ENCODE assay signal across 1 cellular context in the genomic region with DNA sequence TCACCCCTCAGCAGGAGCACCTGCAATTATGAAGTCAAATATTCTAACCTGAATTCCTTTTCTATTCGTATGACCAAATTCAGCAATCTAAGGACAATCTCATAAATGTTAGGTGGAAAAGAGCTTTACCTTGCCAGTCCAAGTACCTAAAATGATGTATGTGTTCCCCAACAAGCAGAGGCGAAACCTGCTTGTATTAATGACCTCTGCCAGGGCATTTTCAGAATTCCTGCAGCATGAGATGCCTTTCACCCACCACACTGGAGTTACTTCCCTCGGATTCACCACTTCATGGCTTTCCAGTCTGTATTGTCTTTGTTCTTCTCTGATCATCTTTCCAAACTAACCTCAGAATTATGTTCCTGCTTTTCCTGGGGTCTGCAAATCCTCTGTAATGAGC.
TF ChIP-seq lines count a peak whose summit lies in the region.

No MANE protein-coding gene starts in this region.

TF ChIP-seq in H1, 55 proteins besides CTCF, POLR2A, EP300 and RAD21:
- TF ChIP-seq KDM4A (IDR thresholded peaks at IDR 0.05; ENCODE audit: low read depth, low read length, severe bottlenecking) (no peak), GABPA (IDR thresholded peaks at IDR 0.05; ENCODE audit: borderline replicate concordance, insufficient read depth, low read length) (no peak), BACH1 (IDR thresholded peaks at IDR 0.05; ENCODE audit: low read length) (no peak), RXRA (IDR thresholded peaks at IDR 0.05; ENCODE audit: insufficient read depth, low read depth, low read length) (no peak), CBX8 (IDR thresholded peaks at IDR 0.05; ENCODE audit: borderline replicate concordance, low read depth, low read length) (no peak), CHD2 (IDR thresholded peaks at IDR 0.05; ENCODE audit: low read length) (no peak), MAFK (IDR thresholded peaks at IDR 0.05; ENCODE audit: low read depth, low read length) (no peak), EGR1 (IDR thresholded peaks at IDR 0.05; ENCODE audit: borderline replicate concordance, low read depth, low read length) (no peak), SP1 (IDR thresholded peaks at IDR 0.05; ENCODE audit: low read depth, low read length) (no peak), ASH2L (IDR thresholded peaks at IDR 0.05; ENCODE audit: low read length) (no peak), TBP (IDR thresholded peaks at IDR 0.05; ENCODE audit: low read depth, low read length) (no peak), SP2 (IDR thresholded peaks at IDR 0.05; ENCODE audit: low read length) (no peak)
- TF ChIP-seq, protein P1, sequence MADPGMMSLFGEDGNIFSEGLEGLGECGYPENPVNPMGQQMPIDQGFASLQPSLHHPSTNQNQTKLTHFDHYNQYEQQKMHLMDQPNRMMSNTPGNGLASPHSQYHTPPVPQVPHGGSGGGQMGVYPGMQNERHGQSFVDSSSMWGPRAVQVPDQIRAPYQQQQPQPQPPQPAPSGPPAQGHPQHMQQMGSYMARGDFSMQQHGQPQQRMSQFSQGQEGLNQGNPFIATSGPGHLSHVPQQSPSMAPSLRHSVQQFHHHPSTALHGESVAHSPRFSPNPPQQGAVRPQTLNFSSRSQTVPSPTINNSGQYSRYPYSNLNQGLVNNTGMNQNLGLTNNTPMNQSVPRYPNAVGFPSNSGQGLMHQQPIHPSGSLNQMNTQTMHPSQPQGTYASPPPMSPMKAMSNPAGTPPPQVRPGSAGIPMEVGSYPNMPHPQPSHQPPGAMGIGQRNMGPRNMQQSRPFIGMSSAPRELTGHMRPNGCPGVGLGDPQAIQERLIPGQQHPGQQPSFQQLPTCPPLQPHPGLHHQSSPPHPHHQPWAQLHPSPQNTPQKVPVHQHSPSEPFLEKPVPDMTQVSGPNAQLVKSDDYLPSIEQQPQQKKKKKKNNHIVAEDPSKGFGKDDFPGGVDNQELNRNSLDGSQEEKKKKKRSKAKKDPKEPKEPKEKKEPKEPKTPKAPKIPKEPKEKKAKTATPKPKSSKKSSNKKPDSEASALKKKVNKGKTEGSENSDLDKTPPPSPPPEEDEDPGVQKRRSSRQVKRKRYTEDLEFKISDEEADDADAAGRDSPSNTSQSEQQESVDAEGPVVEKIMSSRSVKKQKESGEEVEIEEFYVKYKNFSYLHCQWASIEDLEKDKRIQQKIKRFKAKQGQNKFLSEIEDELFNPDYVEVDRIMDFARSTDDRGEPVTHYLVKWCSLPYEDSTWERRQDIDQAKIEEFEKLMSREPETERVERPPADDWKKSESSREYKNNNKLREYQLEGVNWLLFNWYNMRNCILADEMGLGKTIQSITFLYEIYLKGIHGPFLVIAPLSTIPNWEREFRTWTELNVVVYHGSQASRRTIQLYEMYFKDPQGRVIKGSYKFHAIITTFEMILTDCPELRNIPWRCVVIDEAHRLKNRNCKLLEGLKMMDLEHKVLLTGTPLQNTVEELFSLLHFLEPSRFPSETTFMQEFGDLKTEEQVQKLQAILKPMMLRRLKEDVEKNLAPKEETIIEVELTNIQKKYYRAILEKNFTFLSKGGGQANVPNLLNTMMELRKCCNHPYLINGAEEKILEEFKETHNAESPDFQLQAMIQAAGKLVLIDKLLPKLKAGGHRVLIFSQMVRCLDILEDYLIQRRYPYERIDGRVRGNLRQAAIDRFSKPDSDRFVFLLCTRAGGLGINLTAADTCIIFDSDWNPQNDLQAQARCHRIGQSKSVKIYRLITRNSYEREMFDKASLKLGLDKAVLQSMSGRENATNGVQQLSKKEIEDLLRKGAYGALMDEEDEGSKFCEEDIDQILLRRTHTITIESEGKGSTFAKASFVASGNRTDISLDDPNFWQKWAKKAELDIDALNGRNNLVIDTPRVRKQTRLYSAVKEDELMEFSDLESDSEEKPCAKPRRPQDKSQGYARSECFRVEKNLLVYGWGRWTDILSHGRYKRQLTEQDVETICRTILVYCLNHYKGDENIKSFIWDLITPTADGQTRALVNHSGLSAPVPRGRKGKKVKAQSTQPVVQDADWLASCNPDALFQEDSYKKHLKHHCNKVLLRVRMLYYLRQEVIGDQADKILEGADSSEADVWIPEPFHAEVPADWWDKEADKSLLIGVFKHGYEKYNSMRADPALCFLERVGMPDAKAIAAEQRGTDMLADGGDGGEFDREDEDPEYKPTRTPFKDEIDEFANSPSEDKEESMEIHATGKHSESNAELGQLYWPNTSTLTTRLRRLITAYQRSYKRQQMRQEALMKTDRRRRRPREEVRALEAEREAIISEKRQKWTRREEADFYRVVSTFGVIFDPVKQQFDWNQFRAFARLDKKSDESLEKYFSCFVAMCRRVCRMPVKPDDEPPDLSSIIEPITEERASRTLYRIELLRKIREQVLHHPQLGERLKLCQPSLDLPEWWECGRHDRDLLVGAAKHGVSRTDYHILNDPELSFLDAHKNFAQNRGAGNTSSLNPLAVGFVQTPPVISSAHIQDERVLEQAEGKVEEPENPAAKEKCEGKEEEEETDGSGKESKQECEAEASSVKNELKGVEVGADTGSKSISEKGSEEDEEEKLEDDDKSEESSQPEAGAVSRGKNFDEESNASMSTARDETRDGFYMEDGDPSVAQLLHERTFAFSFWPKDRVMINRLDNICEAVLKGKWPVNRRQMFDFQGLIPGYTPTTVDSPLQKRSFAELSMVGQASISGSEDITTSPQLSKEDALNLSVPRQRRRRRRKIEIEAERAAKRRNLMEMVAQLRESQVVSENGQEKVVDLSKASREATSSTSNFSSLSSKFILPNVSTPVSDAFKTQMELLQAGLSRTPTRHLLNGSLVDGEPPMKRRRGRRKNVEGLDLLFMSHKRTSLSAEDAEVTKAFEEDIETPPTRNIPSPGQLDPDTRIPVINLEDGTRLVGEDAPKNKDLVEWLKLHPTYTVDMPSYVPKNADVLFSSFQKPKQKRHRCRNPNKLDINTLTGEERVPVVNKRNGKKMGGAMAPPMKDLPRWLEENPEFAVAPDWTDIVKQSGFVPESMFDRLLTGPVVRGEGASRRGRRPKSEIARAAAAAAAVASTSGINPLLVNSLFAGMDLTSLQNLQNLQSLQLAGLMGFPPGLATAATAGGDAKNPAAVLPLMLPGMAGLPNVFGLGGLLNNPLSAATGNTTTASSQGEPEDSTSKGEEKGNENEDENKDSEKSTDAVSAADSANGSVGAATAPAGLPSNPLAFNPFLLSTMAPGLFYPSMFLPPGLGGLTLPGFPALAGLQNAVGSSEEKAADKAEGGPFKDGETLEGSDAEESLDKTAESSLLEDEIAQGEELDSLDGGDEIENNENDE (IDR thresholded peaks at IDR 0.05; ENCODE audit: insufficient replicate concordance, low read length), result no peak
